Comparison of ENCODE assay signal across 12 cellular contexts in the genomic region with DNA sequence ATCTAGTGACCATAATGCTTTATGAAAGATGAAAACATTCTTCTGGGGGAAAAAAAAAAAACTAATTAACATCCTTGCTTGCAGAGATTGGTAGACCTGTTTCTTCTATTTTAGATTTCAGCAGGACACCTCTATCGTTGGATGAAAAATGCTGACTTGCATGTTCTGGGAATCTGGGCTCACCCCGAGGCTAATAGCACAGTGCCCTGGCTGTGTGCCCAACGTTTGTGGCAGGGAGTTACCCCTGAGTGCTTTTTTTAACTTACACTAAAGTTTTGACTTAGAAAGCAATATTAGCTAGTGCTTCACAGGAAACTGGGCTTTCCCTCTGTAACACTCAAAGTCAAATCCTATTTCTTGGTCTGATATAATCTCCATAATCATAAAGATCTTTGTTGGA.
DNase-seq lines count a peak whose midpoint lies in the region; ATAC-seq, FAIRE-seq and TF ChIP-seq lines count a peak whose summit lies in the region.
"Had no signal": no experiment of that assay in that cellular context is flagged by ENCODE, and none has a peak within 500 bp of the region (broad histone marks: within the 10 kb centered on the region; RNA-seq: fewer than 3 reads in every experiment).

No MANE protein-coding gene starts in this region.

- H3K4me1 ChIP-seq in Loucy (ENCODE audit: insufficient read depth, low read length, poor library complexity, severe bottlenecking): peaks cover 16% of the 10 kb centered on the region
- H3K4me1 ChIP-seq: breast epithelium had no signal

- H3K79me2 ChIP-seq in Loucy (ENCODE audit: insufficient read depth, low read length): no peaks in the 10 kb centered on the region

- peak overlapping the region; percentile 1 for H3K27ac Mint-ChIP-seq in chondrocyte (ENCODE audit: unreplicated experiment)

- no peak overlapping the region for H3K4me3 ChIP-seq in Loucy (ENCODE audit: low read length, poor library complexity, severe bottlenecking)
- H3K4me3 ChIP-seq: breast epithelium had no signal

- DNase-seq in chondrocyte (ENCODE audit: low spot score) (no peak), renal cortical epithelial cell (ENCODE audit: low read depth) (peak; percentile 76), cerebellum (ENCODE audit: low spot score) (no peak), frontal cortex (ENCODE audit: low spot score in 2 of 2) (no peak), hepatic stellate cell (ENCODE audit: low spot score) (no peak)
- DNase-seq: activated T-cell treated with anti-CD3 and anti-CD28 coated beads, Interleukin-2, amount 50 U/mL, for 48 hours; stimulated activated naive CD8-positive, alpha-beta T cell treated with anti-CD3 and anti-CD28 coated beads, Interleukin-15, Interleukin-2, amounts not matched to agents 100 U/mL and 50 U/mL, for 24 hours; WERI-Rb-1 had no signal

- no peaks in the 10 kb centered on the region for H3K27me3 ChIP-seq in Loucy (ENCODE audit: insufficient read depth, low read length, poor library complexity, severe bottlenecking)
- H3K27me3 ChIP-seq: breast epithelium had no signal

- H3K4me2 ChIP-seq in Loucy (ENCODE audit: low read depth, low read length, poor library complexity, severe bottlenecking): peak overlapping the region; percentile 7

- H3F3A ChIP-seq in Loucy (ENCODE audit: low read depth): no peaks in the 10 kb centered on the region

- TF ChIP-seq CTCF in Loucy (conservative IDR thresholded peaks at IDR 0.05; ENCODE audit: low read length): no peak
- TF ChIP-seq CTCF in chondrocyte (IDR thresholded peaks at IDR 0.05): no peak

- no peak overlapping the region for H3K4me3 Mint-ChIP-seq in chondrocyte (ENCODE audit: unreplicated experiment)

- no peaks in the 10 kb centered on the region for H3K9me3 ChIP-seq in Loucy (ENCODE audit: insufficient read depth, low read depth, low read length)
- H3K9me3 ChIP-seq: breast epithelium had no signal

- H3K9me3 Mint-ChIP-seq in chondrocyte (ENCODE audit: low read depth): peaks cover 28% of the 10 kb centered on the region

- no peak for FAIRE-seq in frontal cortex (lab: Jason Lieb, UNC)

- ATAC-seq in GM18519 (IDR thresholded peaks at IDR 0.05; ENCODE audit: low FRiP score, unreplicated experiment) (peak; percentile 75), HG03521 (IDR thresholded peaks at IDR 0.05; ENCODE audit: unreplicated experiment) (no peak)
- ATAC-seq: stimulated activated naive CD8-positive, alpha-beta T cell treated with anti-CD3 and anti-CD28 coated beads, Interleukin-15, Interleukin-2, amounts not matched to agents 100 U/mL and 50 U/mL, for 24 hours had no signal

- no peak overlapping the region for H3K9ac ChIP-seq in Loucy (ENCODE audit: low read depth, low read length, poor library complexity, severe bottlenecking)

- H3K36me3 ChIP-seq in Loucy (ENCODE audit: insufficient read depth, low read length): no peaks in the 10 kb centered on the region
- H3K36me3 ChIP-seq: breast epithelium, WERI-Rb-1 had no signal

- peaks cover 12% of the 10 kb centered on the region for H3K36me3 Mint-ChIP-seq in chondrocyte (ENCODE audit: low read depth)

- H3K27me3 Mint-ChIP-seq in chondrocyte (ENCODE audit: low read depth): no peaks in the 10 kb centered on the region

- H2AFZ ChIP-seq in Loucy (ENCODE audit: low read length): no peak overlapping the region

- no peaks in the 10 kb centered on the region for H4K20me1 ChIP-seq in Loucy (ENCODE audit: insufficient read depth, low read length, poor library complexity, severe bottlenecking)

- H3K9me2 ChIP-seq in Loucy (replicated peaks; ENCODE audit: low read depth, low read length): no peaks in the 10 kb centered on the region

- H3K4me1 Mint-ChIP-seq in chondrocyte (ENCODE audit: low read depth): peaks cover 43% of the 10 kb centered on the region
